1 cellular context compared by ENCODE assay signal in the genomic region with DNA sequence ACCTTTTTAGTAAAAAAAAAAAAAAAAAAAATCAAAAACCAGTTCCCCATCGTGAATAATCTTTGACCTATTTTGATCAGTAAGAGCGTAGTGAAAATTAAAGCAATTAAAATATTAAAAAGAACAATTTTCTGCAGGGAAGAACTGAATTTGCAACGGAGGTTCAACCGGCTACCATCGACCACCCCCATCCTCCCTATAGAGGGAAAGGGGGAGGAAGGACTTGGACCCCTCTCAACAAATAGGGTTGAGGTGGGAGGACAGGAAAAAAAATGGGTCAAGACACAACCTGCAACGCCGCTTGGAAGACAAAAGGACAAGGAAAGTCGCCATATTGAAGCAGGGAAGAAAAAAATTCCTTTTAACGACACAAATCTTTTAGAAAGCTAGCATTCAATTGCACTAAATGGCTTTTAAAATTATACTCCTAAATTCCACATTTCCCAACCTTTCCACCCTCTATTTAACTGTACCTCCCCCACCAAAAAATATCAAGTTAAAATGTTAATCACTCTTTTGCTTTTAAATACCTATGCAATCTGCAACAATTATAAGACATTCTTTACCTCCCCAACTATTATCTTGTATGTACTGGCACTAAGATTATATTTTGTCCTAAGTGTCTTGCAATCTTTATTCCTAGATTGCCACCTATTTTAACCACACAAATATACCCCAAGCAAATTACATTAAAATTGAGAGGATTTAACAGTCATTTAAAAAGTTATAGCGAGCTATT.
TF ChIP-seq lines count a peak whose summit lies in the region.

No MANE protein-coding gene starts in this region.

TF ChIP-seq in HepG2, 621 proteins besides CTCF, POLR2A, EP300 and RAD21 (continued from another document and continues in another):
- TF ChIP-seq, protein P1, sequence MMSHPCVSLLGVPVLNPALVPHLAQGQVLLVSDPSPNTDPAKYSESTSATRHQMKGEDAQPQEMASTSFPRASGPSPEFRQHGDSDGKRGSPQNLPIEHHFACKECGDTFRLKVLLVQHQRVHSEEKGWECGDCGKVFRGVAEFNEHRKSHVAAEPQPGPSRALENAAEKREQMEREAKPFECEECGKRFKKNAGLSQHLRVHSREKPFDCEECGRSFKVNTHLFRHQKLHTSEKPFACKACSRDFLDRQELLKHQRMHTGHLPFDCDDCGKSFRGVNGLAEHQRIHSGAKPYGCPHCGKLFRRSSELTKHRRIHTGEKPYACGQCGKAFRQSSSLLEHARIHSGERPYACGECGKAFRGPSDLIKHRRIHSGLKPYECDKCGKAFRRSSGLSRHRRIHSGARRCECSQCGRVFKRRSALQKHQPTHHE (CRISPR knock-in tag; IDR thresholded peaks at IDR 0.05; ENCODE audit: borderline replicate concordance): 0 out of 2 replicates have a peak, but pooled peaks have one; percentile 39
- TF ChIP-seq ZSCAN12 (CRISPR knock-in tag; IDR thresholded peaks at IDR 0.05) (no peak), PBX3 (CRISPR knock-in tag; IDR thresholded peaks at IDR 0.05; ENCODE audit: borderline replicate concordance) (0 out of 2 replicates have a peak, but pooled peaks have one; percentile 57), ZNF160 (CRISPR knock-in tag; IDR thresholded peaks at IDR 0.05) (no peak), ZNF569 (CRISPR knock-in tag; IDR thresholded peaks at IDR 0.05; ENCODE audit: borderline replicate concordance) (peak; percentile 52; the same call in 1 of the 2 replicates), PCBP1 (IDR thresholded peaks at IDR 0.05; ENCODE audit: borderline replicate concordance, low read depth, low read length) (no peak), PCBP2 (optimal IDR thresholded peaks at IDR 0.05; ENCODE audit: low read depth, low read length, poor library complexity, severe bottlenecking) (peak; percentile 51), ZBTB21 (CRISPR knock-in tag; IDR thresholded peaks at IDR 0.05) (no peak), GATAD2A (CRISPR knock-in tag; IDR thresholded peaks at IDR 0.05) (peak; percentile 3; the same call in 1 of the 2 replicates), KAT2B (IDR thresholded peaks at IDR 0.05; ENCODE audit: borderline replicate concordance, low read depth, low read length) (no peak), NCOA5 (CRISPR knock-in tag; IDR thresholded peaks at IDR 0.05) (0 out of 2 replicates have a peak, but pooled peaks have one; percentile 63), ZNF256 (CRISPR knock-in tag; conservative IDR thresholded peaks at IDR 0.05) (no peak), MIER3 (CRISPR knock-in tag; IDR thresholded peaks at IDR 0.05; ENCODE audit: borderline replicate concordance) (peak; percentile 76), HBP1 (CRISPR knock-in tag; IDR thresholded peaks at IDR 0.05; ENCODE audit: low read depth) (0 out of 2 replicates have a peak, but pooled peaks have one; percentile 5), KDM5A (IDR thresholded peaks at IDR 0.05; ENCODE audit: borderline replicate concordance, low read length) (peak; percentile 66; the same call in 1 of the 2 replicates), KDM2A (CRISPR knock-in tag; IDR thresholded peaks at IDR 0.05; ENCODE audit: borderline replicate concordance, low read depth) (0 out of 2 replicates have a peak, but pooled peaks have one; percentile 19), JUN (CRISPR knock-in tag; IDR thresholded peaks at IDR 0.05) (0 out of 2 replicates have a peak, but pooled peaks have one; percentile 31), MLXIP (CRISPR knock-in tag; IDR thresholded peaks at IDR 0.05; ENCODE audit: borderline replicate concordance) (peak; percentile 32; the same call in 1 of the 2 replicates), TIGD3 (CRISPR knock-in tag; IDR thresholded peaks at IDR 0.05; ENCODE audit: borderline replicate concordance) (no peak), MXD3 (CRISPR knock-in tag; IDR thresholded peaks at IDR 0.05) (no peak), ZMYM4 (CRISPR knock-in tag; IDR thresholded peaks at IDR 0.05) (no peak), PAWR (CRISPR knock-in tag; IDR thresholded peaks at IDR 0.05; ENCODE audit: borderline replicate concordance) (no peak), ZSCAN20 (CRISPR knock-in tag; IDR thresholded peaks at IDR 0.05; ENCODE audit: borderline replicate concordance) (no peak; the same call in 1 of the 2 replicates), ZSCAN9 (CRISPR knock-in tag; IDR thresholded peaks at IDR 0.05; ENCODE audit: borderline replicate concordance) (0 out of 2 replicates have a peak, but pooled peaks have one; percentile 20), SNRNP70 (IDR thresholded peaks at IDR 0.05; ENCODE audit: low read depth, low read length) (no peak), SAP130 (CRISPR knock-in tag; IDR thresholded peaks at IDR 0.05; ENCODE audit: low read depth) (no peak), SRSF9 (IDR thresholded peaks at IDR 0.05; ENCODE audit: borderline replicate concordance, insufficient read depth, low read depth, low read length, poor library complexity, severe bottlenecking) (peak; percentile 84), PLSCR1 (CRISPR knock-in tag; IDR thresholded peaks at IDR 0.05; ENCODE audit: borderline replicate concordance) (no peak), SOX6 (IDR thresholded peaks at IDR 0.05) (no peak), SOX6 (CRISPR knock-in tag; IDR thresholded peaks at IDR 0.05) (peak; percentile 20; the same call in 1 of the 2 replicates), ZNF564 (CRISPR knock-in tag; IDR thresholded peaks at IDR 0.05) (no peak), CHD4 (IDR thresholded peaks at IDR 0.05; ENCODE audit: borderline replicate concordance, low read length) (no peak), ZBTB25 (CRISPR knock-in tag; IDR thresholded peaks at IDR 0.05) (no peak), NFATC3 (CRISPR knock-in tag; IDR thresholded peaks at IDR 0.05) (no peak), KLF6 (CRISPR knock-in tag; IDR thresholded peaks at IDR 0.05) (peak; percentile 81; the same call in 1 of the 2 replicates), ZNF333 (CRISPR knock-in tag; IDR thresholded peaks at IDR 0.05; ENCODE audit: borderline replicate concordance) (no peak), GZF1 (CRISPR knock-in tag; IDR thresholded peaks at IDR 0.05) (no peak; the same call in 1 of the 2 replicates), ZNF205 (CRISPR knock-in tag; IDR thresholded peaks at IDR 0.05) (0 out of 2 replicates have a peak, but pooled peaks have one; percentile 16), ZNF850 (CRISPR knock-in tag; conservative IDR thresholded peaks at IDR 0.05) (no peak)
- TF ChIP-seq, protein P2, sequence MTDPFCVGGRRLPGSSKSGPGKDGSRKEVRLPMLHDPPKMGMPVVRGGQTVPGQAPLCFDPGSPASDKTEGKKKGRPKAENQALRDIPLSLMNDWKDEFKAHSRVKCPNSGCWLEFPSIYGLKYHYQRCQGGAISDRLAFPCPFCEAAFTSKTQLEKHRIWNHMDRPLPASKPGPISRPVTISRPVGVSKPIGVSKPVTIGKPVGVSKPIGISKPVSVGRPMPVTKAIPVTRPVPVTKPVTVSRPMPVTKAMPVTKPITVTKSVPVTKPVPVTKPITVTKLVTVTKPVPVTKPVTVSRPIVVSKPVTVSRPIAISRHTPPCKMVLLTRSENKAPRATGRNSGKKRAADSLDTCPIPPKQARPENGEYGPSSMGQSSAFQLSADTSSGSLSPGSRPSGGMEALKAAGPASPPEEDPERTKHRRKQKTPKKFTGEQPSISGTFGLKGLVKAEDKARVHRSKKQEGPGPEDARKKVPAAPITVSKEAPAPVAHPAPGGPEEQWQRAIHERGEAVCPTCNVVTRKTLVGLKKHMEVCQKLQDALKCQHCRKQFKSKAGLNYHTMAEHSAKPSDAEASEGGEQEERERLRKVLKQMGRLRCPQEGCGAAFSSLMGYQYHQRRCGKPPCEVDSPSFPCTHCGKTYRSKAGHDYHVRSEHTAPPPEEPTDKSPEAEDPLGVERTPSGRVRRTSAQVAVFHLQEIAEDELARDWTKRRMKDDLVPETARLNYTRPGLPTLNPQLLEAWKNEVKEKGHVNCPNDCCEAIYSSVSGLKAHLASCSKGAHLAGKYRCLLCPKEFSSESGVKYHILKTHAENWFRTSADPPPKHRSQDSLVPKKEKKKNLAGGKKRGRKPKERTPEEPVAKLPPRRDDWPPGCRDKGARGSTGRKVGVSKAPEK (CRISPR knock-in tag; IDR thresholded peaks at IDR 0.05; ENCODE audit: borderline replicate concordance): 0 out of 2 replicates have a peak, but pooled peaks have one; percentile 77
- TF ChIP-seq, protein P3, sequence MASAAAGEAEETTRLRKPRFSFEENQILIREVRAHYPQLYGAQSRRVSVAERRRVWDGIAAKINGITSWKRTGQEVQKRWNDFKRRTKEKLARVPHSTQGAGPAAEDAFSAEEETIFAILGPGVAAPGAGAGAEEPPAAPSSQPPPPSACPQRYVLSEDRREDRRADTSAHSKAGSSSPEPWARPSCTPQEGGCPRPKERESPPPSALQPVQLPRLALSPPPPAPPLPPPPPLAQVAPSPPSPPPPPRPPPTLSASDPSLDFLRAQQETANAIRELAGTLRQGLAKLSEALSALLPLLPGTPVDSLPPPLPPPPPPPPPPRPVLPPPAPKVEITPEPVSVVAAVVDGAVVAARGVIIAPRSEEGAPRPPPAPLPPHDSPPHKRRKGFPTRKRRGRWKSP (CRISPR knock-in tag; IDR thresholded peaks at IDR 0.05): no peak; the same call in 1 of the 2 replicates
- TF ChIP-seq, protein P4, sequence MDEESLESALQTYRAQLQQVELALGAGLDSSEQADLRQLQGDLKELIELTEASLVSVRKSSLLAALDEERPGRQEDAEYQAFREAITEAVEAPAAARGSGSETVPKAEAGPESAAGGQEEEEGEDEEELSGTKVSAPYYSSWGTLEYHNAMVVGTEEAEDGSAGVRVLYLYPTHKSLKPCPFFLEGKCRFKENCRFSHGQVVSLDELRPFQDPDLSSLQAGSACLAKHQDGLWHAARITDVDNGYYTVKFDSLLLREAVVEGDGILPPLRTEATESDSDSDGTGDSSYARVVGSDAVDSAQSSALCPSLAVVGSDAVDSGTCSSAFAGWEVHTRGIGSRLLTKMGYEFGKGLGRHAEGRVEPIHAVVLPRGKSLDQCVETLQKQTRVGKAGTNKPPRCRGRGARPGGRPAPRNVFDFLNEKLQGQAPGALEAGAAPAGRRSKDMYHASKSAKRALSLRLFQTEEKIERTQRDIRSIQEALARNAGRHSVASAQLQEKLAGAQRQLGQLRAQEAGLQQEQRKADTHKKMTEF (CRISPR knock-in tag; IDR thresholded peaks at IDR 0.05): peak; percentile 16; the same call in 1 of the 2 replicates
